Comparison of ENCODE assay signal across 24 cellular contexts in genomic region chr3:38386992-38387750, GRCh38.
"Had no signal": no experiment of that assay in that cellular context is flagged by ENCODE, and none has a peak within 500 bp of the region (broad histone marks: within the 10 kb centered on the region; RNA-seq: fewer than 3 reads in every experiment).

No MANE protein-coding gene starts in this region.

- H3K4me3 ChIP-seq: colonic mucosa, esophagus squamous epithelium, gastrocnemius medialis, heart right ventricle, left lung, lower lobe of right lung had no signal

- H3K27me3 ChIP-seq: colonic mucosa, esophagus squamous epithelium, gastrocnemius medialis, heart right ventricle, left lung had no signal

- H3K9me3 Mint-ChIP-seq: effector memory CD8-positive, alpha-beta T cell had no signal

- H3K4me1 Mint-ChIP-seq: endodermal cell; naive thymus-derived CD4-positive, alpha-beta T cell had no signal

- H3K27ac ChIP-seq: colonic mucosa, epithelial cell of prostate, esophagus squamous epithelium, gastrocnemius medialis, heart right ventricle, left lung, lower lobe of right lung had no signal

- H3K9me3 ChIP-seq: colonic mucosa, gastrocnemius medialis had no signal

- H3K36me3 ChIP-seq: colonic mucosa, lower lobe of right lung had no signal

- FAIRE-seq: keratinocyte had no signal

- H3K4me1 ChIP-seq: colonic mucosa, gastrocnemius medialis, heart right ventricle, left lung, lower lobe of right lung had no signal

- ATAC-seq: effector memory CD8-positive, alpha-beta T cell; esophagus mucosa; gastrocnemius medialis; heart right ventricle; left cardiac atrium; left lung; left ventricle myocardium superior; lower lobe of right lung; naive thymus-derived CD4-positive, alpha-beta T cell had no signal

- H3K27me3 Mint-ChIP-seq: dendritic cell treated with granulocyte-macrophage colony-stimulating factor and Interleukin-4, amounts not matched to agents 40 ng/mL and 50 ng/mL, for 4 days; effector memory CD8-positive, alpha-beta T cell; naive thymus-derived CD4-positive, alpha-beta T cell had no signal

- H3K4me3 Mint-ChIP-seq: dendritic cell treated with granulocyte-macrophage colony-stimulating factor and Interleukin-4, amounts not matched to agents 40 ng/mL and 50 ng/mL, for 4 days; effector memory CD8-positive, alpha-beta T cell; endodermal cell; naive thymus-derived CD4-positive, alpha-beta T cell had no signal

- H3K27ac Mint-ChIP-seq: dendritic cell treated with granulocyte-macrophage colony-stimulating factor and Interleukin-4, amounts not matched to agents 40 ng/mL and 50 ng/mL, for 4 days; effector memory CD8-positive, alpha-beta T cell; endodermal cell; naive thymus-derived CD4-positive, alpha-beta T cell had no signal

- DNase-seq: colonic mucosa; cortex of kidney; effector CD8-positive, alpha-beta T cell; effector memory CD8-positive, alpha-beta T cell; endodermal cell; erythroblast; esophagus squamous epithelium; foreskin fibroblast; foreskin melanocyte; gastrocnemius medialis; glutamatergic neuron; heart right ventricle; hippocampal formation; left cardiac atrium; left lung; left ventricle myocardium superior; lower lobe of right lung; mesenchymal stem cell; midbrain; naive thymus-derived CD4-positive, alpha-beta T cell had no signal
